15 cellular contexts compared by ENCODE assay signal in genomic region chr20:44600301-44600700, GRCh38. TPM values are rescaled to one million over a fixed set of nuclear protein-coding genes. Genes with fewer than 3 reads are reported as not detected.
DNase-seq lines count a peak whose midpoint lies in the region; ATAC-seq and TF ChIP-seq lines count a peak whose summit lies in the region.
"Had no signal": no experiment of that assay in that cellular context is flagged by ENCODE, and none has a peak within 500 bp of the region (broad histone marks: within the 10 kb centered on the region; RNA-seq: fewer than 3 reads in every experiment).

No MANE protein-coding gene starts in this region.

- TF ChIP-seq POLR2A in Peyer's patch (IDR thresholded peaks at IDR 0.05) = no peak

- peak overlapping the region in 3 of 6 donors; percentile 95 to 96 (median 96) for H3K27ac Mint-ChIP-seq in naive B cell
- H3K27ac Mint-ChIP-seq: dendritic cell treated with granulocyte-macrophage colony-stimulating factor and Interleukin-4, amounts not matched to agents 40 ng/mL and 50 ng/mL, for 4 days had no signal

- H3K4me3 ChIP-seq in Peyer's patch (no peak overlapping the region), thymus (ENCODE audit: low read length) (no peak overlapping the region), mucosa of descending colon (no peak overlapping the region)
- H3K4me3 ChIP-seq: pancreas had no signal

- ATAC-seq in naive B cell (ENCODE audit: low read depth in 2 of 2) (no peak), mucosa of descending colon (no peak)
- ATAC-seq: stimulated activated naive CD8-positive, alpha-beta T cell treated with anti-CD3 and anti-CD28 coated beads, Interleukin-15, Interleukin-2, amounts not matched to agents 100 U/mL and 50 U/mL, for 24 hours had no signal

- H3K27me3 Mint-ChIP-seq in naive B cell = no peaks in the 10 kb centered on the region
- H3K27me3 Mint-ChIP-seq: dendritic cell treated with granulocyte-macrophage colony-stimulating factor and Interleukin-4, amounts not matched to agents 40 ng/mL and 50 ng/mL, for 4 days had no signal

- DNase-seq in Peyer's patch (peak in 1 of 3 donors; percentile 42), caudate nucleus (lab: John Stamatoyannopoulos, UW) (no peak), naive B cell (no peak), SIG-M5 (lab: John Stamatoyannopoulos, UW) (no peak), mucosa of descending colon (no peak), A172 (ENCODE audit: low spot score) (no peak)
- DNase-seq: activated naive CD4-positive, alpha-beta T cell treated with anti-CD3 and anti-CD28 coated beads, Interleukin-2, amount 50 U/mL, for 16 hours; foreskin melanocyte; kidney glomerular epithelial cell; pancreas; stimulated activated CD4-positive, alpha-beta T cell treated with anti-CD3 and anti-CD28 coated beads, Interleukin-4, amount 100 ng/mL, for 1 hour; stimulated activated naive CD8-positive, alpha-beta T cell treated with anti-CD3 and anti-CD28 coated beads, Interleukin-15, Interleukin-2, amounts not matched to agents 100 U/mL and 50 U/mL, for 24 hours; T-helper 9 cell had no signal

- H3K36me3 ChIP-seq in Peyer's patch (no peaks in the 10 kb centered on the region), thymus (ENCODE audit: control insufficient read depth, insufficient read depth) (no peaks in the 10 kb centered on the region), mucosa of descending colon (ENCODE audit: low read depth) (no peaks in the 10 kb centered on the region)
- H3K36me3 ChIP-seq: pancreas had no signal

- H3K9me3 Mint-ChIP-seq in naive B cell = peaks cover 0 to 4% (median 0%) of the 10 kb centered on the region in 7 donors
- H3K9me3 Mint-ChIP-seq: dendritic cell treated with granulocyte-macrophage colony-stimulating factor and Interleukin-4, amounts not matched to agents 40 ng/mL and 50 ng/mL, for 4 days had no signal

- TF ChIP-seq CTCF in Peyer's patch (IDR thresholded peaks at IDR 0.05) (no peak), mucosa of descending colon (IDR thresholded peaks at IDR 0.05) (no peak)

- peak overlapping the region in 6 of 8 donors; percentile 35 to 89 (median 81) for H3K4me3 Mint-ChIP-seq in naive B cell
- H3K4me3 Mint-ChIP-seq: dendritic cell treated with granulocyte-macrophage colony-stimulating factor and Interleukin-4, amounts not matched to agents 40 ng/mL and 50 ng/mL, for 4 days had no signal

- peaks cover 3 to 56% (median 41%) of the 10 kb centered on the region in 3 donors for H3K4me1 Mint-ChIP-seq in naive B cell

- H3K27me3 ChIP-seq in Peyer's patch (no peaks in the 10 kb centered on the region), thymus (ENCODE audit: control insufficient read depth, insufficient read depth) (no peaks in the 10 kb centered on the region)
- H3K27me3 ChIP-seq: pancreas had no signal

- 93% methylated on average over 4 of the region's 4 CpGs for WGBS in thymus

- intact Hi-C loops in mucosa of descending colon (cut with DNase I, micrococcal nuclease) = loop anchor here (5.0 to 10.0 kb wide), 3 partner anchors 66 to 206 kb away; no protein-coding TSS in a partner anchor

- peaks cover 0 to 64% (median 24%) of the 10 kb centered on the region in 4 donors for H3K4me1 ChIP-seq in Peyer's patch
- peaks cover 8% of the 10 kb centered on the region for H3K4me1 ChIP-seq in thymus (ENCODE audit: control insufficient read depth, insufficient read depth, low read length)
- H3K4me1 ChIP-seq in mucosa of descending colon (ENCODE audit: low read depth) = peaks cover 3% of the 10 kb centered on the region

- H3K9me3 ChIP-seq in Peyer's patch (no peaks in the 10 kb centered on the region), thymus (ENCODE audit: control insufficient read depth) (no peaks in the 10 kb centered on the region), mucosa of descending colon (no peaks in the 10 kb centered on the region)
- H3K9me3 ChIP-seq: pancreas had no signal

- peaks cover 0 to 10% of the 10 kb centered on the region in 2 donors for H3K36me3 Mint-ChIP-seq in naive B cell

- H3K27ac ChIP-seq in Peyer's patch (peak overlapping the region; percentile 58 to 88 (median 72)), caudate nucleus (ENCODE audit: low read depth, low read length) (peak overlapping the region; percentile 75), thymus (ENCODE audit: low read depth) (peak overlapping the region; percentile 37)

RNA-seq across cellular contexts. Expression of gene PKIG, which starts 17.9 kb away (rescaled TPM):
- total RNA-seq in Peyer's patch (10 to 100 TPM; 27.9 to 60.2 (median 28.3) TPM), mucosa of descending colon (100 to 1,000 TPM in 1 of 3 donors, 10 to 100 TPM in 2; 39.9 to 101 (median 42.4) TPM)
- polyA plus RNA-seq in naive B cell (ENCODE audit: low read depth in 6 of 6) (100 to 1,000 TPM in 4 of 6 donors, 10 to 100 TPM in 2; 74.7 to 219 (median 103) TPM), thymus (41.7 TPM)
- 139 and 149 TPM in 2 replicates for total RNA-seq in A172 (2014; rRNA removed; shearing (Covaris generic))

RNA-seq across cellular contexts. Expression of gene ADA, which starts 51.2 kb away (rescaled TPM):
- 10 to 100 TPM in 1 of 4 donors, 1 to 10 TPM in 3; 1.6 to 25.6 (median 5.0) TPM for total RNA-seq in Peyer's patch
- 1 to 10 TPM; 1.7 to 7.6 (median 4.6) TPM for polyA plus RNA-seq in naive B cell (ENCODE audit: low read depth in 6 of 6)
- 61.1 TPM for polyA plus RNA-seq in thymus
- 1 to 10 TPM; 2.2 to 6.9 (median 5.9) TPM for total RNA-seq in mucosa of descending colon
- total RNA-seq in A172 (2014; rRNA removed; shearing (Covaris generic)) = 5.3 and 8.0 TPM in 2 replicates
